In genomic region chr3:27714692-27715453, GRCh38 we compare ENCODE assay signal across 8 cellular contexts. TPM values are rescaled to one million over a fixed set of nuclear protein-coding genes. Genes with fewer than 3 reads are reported as not detected.
DNase-seq lines count a peak whose midpoint lies in the region; ATAC-seq, FAIRE-seq and TF ChIP-seq lines count a peak whose summit lies in the region.

No MANE protein-coding gene starts in this region.

- H3K9ac ChIP-seq in duodenal mucosa (ENCODE audit: low read depth in 1 of 2, low read length in 2 of 2) = peak overlapping the region in 1 of 2 donors; percentile 51

- peaks cover 13 to 52% (median 26%) of the 10 kb centered on the region in 4 donors for H3K4me1 Mint-ChIP-seq in CD4-positive, alpha-beta memory T cell
- peaks cover 33% of the 10 kb centered on the region for H3K4me1 Mint-ChIP-seq in nephron progenitor cell

- H3K36me3 ChIP-seq in CD4-positive, alpha-beta memory T cell (ENCODE audit: insufficient read depth, low read length) = no peaks in the 10 kb centered on the region
- no peaks in the 10 kb centered on the region for H3K36me3 ChIP-seq in duodenal mucosa (ENCODE audit: control insufficient read depth in 1 of 2, insufficient read depth in 2 of 2, low read length in 2 of 2)
- H3K36me3 ChIP-seq in gastroesophageal sphincter = no peaks in the 10 kb centered on the region

- H3K27ac ChIP-seq in CD4-positive, alpha-beta memory T cell (ENCODE audit: low read depth, low read length) = no peak overlapping the region
- H3K27ac ChIP-seq in duodenal mucosa (ENCODE audit: low read depth, low read length) = no peak overlapping the region
- H3K27ac ChIP-seq in gastroesophageal sphincter = no peak overlapping the region

- no peak for ATAC-seq in HG03196 (IDR thresholded peaks at IDR 0.05; ENCODE audit: unreplicated experiment)
- ATAC-seq in gastroesophageal sphincter = no peak

- H3K36me3 Mint-ChIP-seq in CD4-positive, alpha-beta memory T cell = peaks cover 0 to 19% of the 10 kb centered on the region in 2 donors
- H3K36me3 Mint-ChIP-seq in nephron progenitor cell (ENCODE audit: low read depth) = no peaks in the 10 kb centered on the region

- peak overlapping the region; percentile 92 to 99 (median 97) for H3K4me3 Mint-ChIP-seq in CD4-positive, alpha-beta memory T cell
- peak overlapping the region; percentile 92 for H3K4me3 Mint-ChIP-seq in nephron progenitor cell

- no peak for FAIRE-seq in H54 (lab: Jason Lieb, UNC)

- peak overlapping the region in 1 of 2 donors; percentile 38 for H3K4me3 ChIP-seq in CD4-positive, alpha-beta memory T cell (ENCODE audit: low read length in 2 of 2)
- peak overlapping the region; percentile 62 to 88 for H3K4me3 ChIP-seq in duodenal mucosa (ENCODE audit: low read depth in 1 of 2, low read length in 2 of 2)
- H3K4me3 ChIP-seq in gastroesophageal sphincter = peak overlapping the region in 1 of 2 donors; percentile 57

- POLR2A ChIA-PET in CD4-positive, alpha-beta memory T cell (lab: Charles Lee; ENCODE audit: partially characterized antibody) = interaction anchor here (1.0 to 1.5 kb wide), 2 partner anchors 614 to 634 kb away, joined by 4 read pairs; partner anchors contain the start of genes AZI2 and ZCWPW2

- peak overlapping the region in 4 of 7 donors; percentile 55 to 87 (median 62) for H3K27ac Mint-ChIP-seq in CD4-positive, alpha-beta memory T cell
- no peak overlapping the region for H3K27ac Mint-ChIP-seq in nephron progenitor cell

- no peak for TF ChIP-seq POLR2A in H54 (IDR thresholded peaks at IDR 0.05; ENCODE audit: low read depth, low read length)
- no peak for TF ChIP-seq POLR2A in gastroesophageal sphincter (IDR thresholded peaks at IDR 0.05)

- peak in 1 of 5 donors; percentile 42 for DNase-seq in CD4-positive, alpha-beta memory T cell
- peak; percentile 79 for DNase-seq in HuH-7 (ENCODE audit: low spot score)
- peak; percentile 60 for DNase-seq in nephron progenitor cell
- no peak for DNase-seq in H54 (ENCODE audit: insufficient read length, low spot score)
- DNase-seq in NOMO-1 treated with dmso at 0.1 percent for 144 hours (lab: John Stamatoyannopoulos, UW; ENCODE audit: unreplicated experiment) = no peak

- peaks cover 25% of the 10 kb centered on the region for H3K4me1 ChIP-seq in CD4-positive, alpha-beta memory T cell (ENCODE audit: insufficient read depth, low read length)
- H3K4me1 ChIP-seq in duodenal mucosa (ENCODE audit: control insufficient read depth in 1 of 2, insufficient read depth in 2 of 2, low read length in 2 of 2) (peaks cover 23 to 28% of the 10 kb centered on the region in 2 donors), gastroesophageal sphincter (peaks cover 0 to 40% (median 10%) of the 10 kb centered on the region in 3 donors)

- H3K9me3 ChIP-seq in CD4-positive, alpha-beta memory T cell (ENCODE audit: control insufficient read depth in 1 of 2, low read length in 2 of 2) = no peaks in the 10 kb centered on the region
- H3K9me3 ChIP-seq in duodenal mucosa (ENCODE audit: control insufficient read depth in 1 of 2, low read length in 2 of 2) = no peaks in the 10 kb centered on the region
- H3K9me3 ChIP-seq in gastroesophageal sphincter = no peaks in the 10 kb centered on the region

- CTCF ChIA-PET in CD4-positive, alpha-beta memory T cell (lab: Charles Lee; ENCODE audit: partially characterized antibody) = interaction anchor here (0.6 to 1.8 kb wide), 4 partner anchors 34 to 625 kb away, joined by 3 to 5 read pairs (median 3); no protein-coding TSS in a partner anchor

- peaks cover 0 to 3% (median 0%) of the 10 kb centered on the region in 8 donors for H3K9me3 Mint-ChIP-seq in CD4-positive, alpha-beta memory T cell
- H3K9me3 Mint-ChIP-seq in nephron progenitor cell = peaks cover 3% of the 10 kb centered on the region

- TF ChIP-seq CTCF in nephron progenitor cell (IDR thresholded peaks at IDR 0.05) = no peak
- no peak for TF ChIP-seq CTCF in gastroesophageal sphincter (IDR thresholded peaks at IDR 0.05)

- WGBS in gastroesophageal sphincter (ENCODE audit: low coverage in 1 of 2), 2 donors = 0 to 20% methylated on average over 1 to 2 of the region's 52 CpGs

- H3K27me3 ChIP-seq in CD4-positive, alpha-beta memory T cell (ENCODE audit: insufficient read depth, low read length) = peaks cover 18% of the 10 kb centered on the region
- peaks cover 40 to 70% of the 10 kb centered on the region in 2 donors for H3K27me3 ChIP-seq in duodenal mucosa (ENCODE audit: control insufficient read depth in 1 of 2, insufficient read depth in 2 of 2, low read length in 2 of 2)
- H3K27me3 ChIP-seq in gastroesophageal sphincter = peaks cover 73% of the 10 kb centered on the region

- intact Hi-C loops in CD4-positive, alpha-beta memory T cell (cut with micrococcal nuclease) = loop anchor here (5.0 kb wide), 1 partner anchor 632 kb away; the partner anchor contains the start of genes AZI2 and ZCWPW2

- TF ChIP-seq EP300 in gastroesophageal sphincter (IDR thresholded peaks at IDR 0.05) = no peak

- H3K27me3 Mint-ChIP-seq in CD4-positive, alpha-beta memory T cell = peaks cover 24 to 29% of the 10 kb centered on the region in 2 donors
- H3K27me3 Mint-ChIP-seq in nephron progenitor cell (ENCODE audit: low read depth, poor library complexity) = peaks cover 98% of the 10 kb centered on the region

RNA-seq across cellular contexts. Expression of gene EOMES, which starts 7.2 kb away (rescaled TPM):
- 1 to 10 TPM; 4.2 to 4.8 TPM for total RNA-seq in CD4-positive, alpha-beta memory T cell
- 10 to 100 TPM in 1 of 2 donors, 1 to 10 TPM in 1; 4.0 to 10.2 TPM for polyA plus RNA-seq in CD4-positive, alpha-beta memory T cell
- total RNA-seq in gastroesophageal sphincter = under 1 TPM in 2 of 4 donors, not detected in 2; 0.15 to 0.67 TPM

Comparison
In these comparisons a context has a peak if more than half of its experiments do, and no peak if none do; other contexts are left out.
1. DNase-seq: peak in HuH-7 (single experiment) and nephron progenitor cell (single experiment); none in H54 (single experiment) and NOMO-1 treated with dmso at 0.1 percent for 144 hours (single experiment).